1 cellular context compared by ENCODE assay signal in genomic region chr20:37178839-37179670, GRCh38.
TF ChIP-seq lines count a peak whose summit lies in the region.

Gene MROH8, minus strand, starts transcription at chr20:37179548.
Gene RPN2, plus strand, starts transcription at chr20:37179330. Its CDS starts 27 bp downstream, at chr20:37179357.

TF ChIP-seq in HepG2, 621 proteins besides CTCF, POLR2A, EP300 and RAD21 (continued from another document and continues in another):
- TF ChIP-seq SNAPC4 (CRISPR knock-in tag; IDR thresholded peaks at IDR 0.05) (peak; percentile 95; the same call in 1 of the 2 replicates), TAF15 (IDR thresholded peaks at IDR 0.05; ENCODE audit: low read depth, low read length, poor library complexity, severe bottlenecking) (peak; percentile 99), NR2F1 (CRISPR knock-in tag; IDR thresholded peaks at IDR 0.05) (no peak), JUNB (CRISPR knock-in tag; IDR thresholded peaks at IDR 0.05; ENCODE audit: borderline replicate concordance) (no peak), EZH2 (conservative IDR thresholded peaks at IDR 0.05; ENCODE audit: low read depth, low read length) (no peak), FIP1L1 (IDR thresholded peaks at IDR 0.05; ENCODE audit: borderline replicate concordance, insufficient read depth, low read depth, low read length) (0 out of 2 replicates have a peak, but pooled peaks have one; percentile 67), NR1H2 (CRISPR knock-in tag; IDR thresholded peaks at IDR 0.05; ENCODE audit: borderline replicate concordance, low read depth) (no peak; the same call in 1 of the 2 replicates), ZC3H4 (CRISPR knock-in tag; IDR thresholded peaks at IDR 0.05; ENCODE audit: borderline replicate concordance) (peak; percentile 27; the same call in 1 of the 2 replicates), ZNF891 (CRISPR knock-in tag; IDR thresholded peaks at IDR 0.05) (peak; percentile 98), SATB2 (CRISPR knock-in tag; IDR thresholded peaks at IDR 0.05) (no peak; the same call in 1 of the 2 replicates), ZNF883 (CRISPR knock-in tag; IDR thresholded peaks at IDR 0.05; ENCODE audit: not compliant biosample characterization) (peak; percentile 97), HDAC2 (CRISPR knock-in tag; IDR thresholded peaks at IDR 0.05) (peak; percentile 65), KLF16 (CRISPR knock-in tag; IDR thresholded peaks at IDR 0.05) (peak in 1 of 2 experiments; percentile 78), ZNF407 (CRISPR knock-in tag; IDR thresholded peaks at IDR 0.05; ENCODE audit: not compliant biosample characterization) (peak; percentile 97), MYPOP (CRISPR knock-in tag; IDR thresholded peaks at IDR 0.05) (peak; percentile 77; the same call in 1 of the 2 replicates), HOXA7 (CRISPR knock-in tag; IDR thresholded peaks at IDR 0.05) (no peak), DBP (CRISPR knock-in tag; IDR thresholded peaks at IDR 0.05; ENCODE audit: not compliant biosample characterization) (no peak), ZUFSP (CRISPR knock-in tag; IDR thresholded peaks at IDR 0.05; ENCODE audit: borderline replicate concordance) (no peak), MXI1 (IDR thresholded peaks at IDR 0.05; ENCODE audit: borderline replicate concordance, low read depth, low read length) (peak; percentile 77; the same call in 1 of the 3 replicates), DNMT1 (CRISPR knock-in tag; IDR thresholded peaks at IDR 0.05) (peak; percentile 62; the same call in 1 of the 2 replicates), PHF8 (CRISPR knock-in tag; IDR thresholded peaks at IDR 0.05) (peak; percentile 97), KDM5B (CRISPR knock-in tag; IDR thresholded peaks at IDR 0.05; ENCODE audit: borderline replicate concordance) (peak; percentile 96), SP2 (CRISPR knock-in tag; IDR thresholded peaks at IDR 0.05) (peak; percentile 95), ZNF607 (CRISPR knock-in tag; IDR thresholded peaks at IDR 0.05; ENCODE audit: borderline replicate concordance) (peak; percentile 16; the same call in 1 of the 2 replicates), ZNF24 (IDR thresholded peaks at IDR 0.05) (peak; percentile 54; the same call in 1 of the 2 replicates), ZNF567 (CRISPR knock-in tag; IDR thresholded peaks at IDR 0.05; ENCODE audit: borderline replicate concordance) (no peak), SALL1 (CRISPR knock-in tag; IDR thresholded peaks at IDR 0.05) (peak; percentile 87), ZNF556 (CRISPR knock-in tag; IDR thresholded peaks at IDR 0.05; ENCODE audit: borderline replicate concordance) (peak; percentile 89; the same call in 1 of the 2 replicates), ZNF274 (CRISPR knock-in tag; IDR thresholded peaks at IDR 0.05) (peak; percentile 79), HDAC6 (IDR thresholded peaks at IDR 0.05; ENCODE audit: low read depth, low read length) (no peak), AHR (CRISPR knock-in tag; IDR thresholded peaks at IDR 0.05) (peak; percentile 69; the same call in 1 of the 2 replicates), PRPF4 (IDR thresholded peaks at IDR 0.05; ENCODE audit: low read depth, low read length, poor library complexity, severe bottlenecking) (no peak), KDM2A (CRISPR knock-in tag; IDR thresholded peaks at IDR 0.05; ENCODE audit: borderline replicate concordance, low read depth) (peak; percentile 97), NR2F2 (IDR thresholded peaks at IDR 0.05; ENCODE audit: borderline replicate concordance, low read depth) (peak; percentile 73; the same call in 1 of the 2 replicates), NCOA1 (CRISPR knock-in tag; IDR thresholded peaks at IDR 0.05) (peak; percentile 76; the same call in 1 of the 2 replicates)
- TF ChIP-seq, protein P1, sequence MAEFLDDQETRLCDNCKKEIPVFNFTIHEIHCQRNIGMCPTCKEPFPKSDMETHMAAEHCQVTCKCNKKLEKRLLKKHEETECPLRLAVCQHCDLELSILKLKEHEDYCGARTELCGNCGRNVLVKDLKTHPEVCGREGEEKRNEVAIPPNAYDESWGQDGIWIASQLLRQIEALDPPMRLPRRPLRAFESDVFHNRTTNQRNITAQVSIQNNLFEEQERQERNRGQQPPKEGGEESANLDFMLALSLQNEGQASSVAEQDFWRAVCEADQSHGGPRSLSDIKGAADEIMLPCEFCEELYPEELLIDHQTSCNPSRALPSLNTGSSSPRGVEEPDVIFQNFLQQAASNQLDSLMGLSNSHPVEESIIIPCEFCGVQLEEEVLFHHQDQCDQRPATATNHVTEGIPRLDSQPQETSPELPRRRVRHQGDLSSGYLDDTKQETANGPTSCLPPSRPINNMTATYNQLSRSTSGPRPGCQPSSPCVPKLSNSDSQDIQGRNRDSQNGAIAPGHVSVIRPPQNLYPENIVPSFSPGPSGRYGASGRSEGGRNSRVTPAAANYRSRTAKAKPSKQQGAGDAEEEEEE (CRISPR knock-in tag; IDR thresholded peaks at IDR 0.05; ENCODE audit: borderline replicate concordance): no peak; the same call in 1 of the 2 replicates
- TF ChIP-seq, protein P2, sequence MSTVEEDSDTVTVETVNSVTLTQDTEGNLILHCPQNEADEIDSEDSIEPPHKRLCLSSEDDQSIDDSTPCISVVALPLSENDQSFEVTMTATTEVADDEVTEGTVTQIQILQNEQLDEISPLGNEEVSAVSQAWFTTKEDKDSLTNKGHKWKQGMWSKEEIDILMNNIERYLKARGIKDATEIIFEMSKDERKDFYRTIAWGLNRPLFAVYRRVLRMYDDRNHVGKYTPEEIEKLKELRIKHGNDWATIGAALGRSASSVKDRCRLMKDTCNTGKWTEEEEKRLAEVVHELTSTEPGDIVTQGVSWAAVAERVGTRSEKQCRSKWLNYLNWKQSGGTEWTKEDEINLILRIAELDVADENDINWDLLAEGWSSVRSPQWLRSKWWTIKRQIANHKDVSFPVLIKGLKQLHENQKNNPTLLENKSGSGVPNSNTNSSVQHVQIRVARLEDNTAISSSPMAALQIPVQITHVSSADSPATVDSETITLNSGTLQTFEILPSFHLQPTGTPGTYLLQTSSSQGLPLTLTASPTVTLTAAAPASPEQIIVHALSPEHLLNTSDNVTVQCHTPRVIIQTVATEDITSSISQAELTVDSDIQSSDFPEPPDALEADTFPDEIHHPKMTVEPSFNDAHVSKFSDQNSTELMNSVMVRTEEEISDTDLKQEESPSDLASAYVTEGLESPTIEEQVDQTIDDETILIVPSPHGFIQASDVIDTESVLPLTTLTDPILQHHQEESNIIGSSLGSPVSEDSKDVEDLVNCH (CRISPR knock-in tag; IDR thresholded peaks at IDR 0.05): no peak
